Comparison of ENCODE assay signal across 13 cellular contexts in the genomic region with DNA sequence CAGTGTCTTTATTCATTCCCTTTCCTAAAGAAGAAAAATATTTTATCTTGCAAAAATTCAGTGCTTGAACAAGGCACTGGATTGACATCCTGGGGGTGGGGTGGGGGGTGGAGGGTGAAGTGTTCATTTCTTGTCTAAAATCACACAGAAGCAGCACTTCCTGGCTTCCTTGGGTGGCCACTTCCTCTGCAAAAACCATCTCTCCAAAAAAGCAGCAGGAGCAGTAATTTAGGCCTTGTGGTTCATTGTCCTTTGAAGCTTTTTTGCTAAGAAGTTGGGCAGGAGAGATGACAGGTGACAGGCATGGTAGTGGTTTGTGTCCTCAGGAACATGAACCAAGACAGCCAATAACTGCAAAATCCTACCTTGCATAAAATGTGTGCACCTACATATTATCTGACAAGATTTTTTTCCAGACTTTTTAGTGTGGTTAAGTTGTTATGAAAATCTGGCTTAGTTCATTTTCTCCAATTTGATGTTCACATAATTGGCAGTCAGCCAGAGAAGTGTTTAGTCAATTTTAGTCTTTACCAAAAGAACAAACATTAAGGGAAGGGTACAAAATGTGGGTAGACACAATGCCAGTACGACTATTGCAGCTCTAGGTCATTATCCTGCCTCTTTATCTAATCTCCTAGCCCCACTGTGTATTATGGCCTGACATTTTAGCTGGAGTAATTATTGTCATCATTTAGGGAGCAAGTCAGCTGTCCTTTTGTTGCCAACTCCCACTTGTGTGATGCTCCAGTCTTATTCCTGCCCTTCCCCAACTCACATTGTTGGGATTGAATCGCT.
DNase-seq lines count a peak whose midpoint lies in the region; ATAC-seq and FAIRE-seq lines count a peak whose summit lies in the region.
"Had no signal": no experiment of that assay in that cellular context is flagged by ENCODE, and none has a peak within 500 bp of the region (broad histone marks: within the 10 kb centered on the region; RNA-seq: fewer than 3 reads in every experiment).

No MANE protein-coding gene starts in this region.

- no peaks in the 10 kb centered on the region for H3K79me2 ChIP-seq in mesendoderm (ENCODE audit: control insufficient read depth, insufficient read depth, low read length)

- intact Hi-C loops in activated CD4-positive, alpha-beta T cell treated with anti-CD3 and anti-CD28 coated beads, Interleukin-2, amount 10 ng/mL, durations not matched to agents 24 days and 14 days (cut with micrococcal nuclease), result no loop called here

- no peaks in the 10 kb centered on the region for H3K36me3 ChIP-seq in mesendoderm (ENCODE audit: control insufficient read depth, insufficient read depth, low read length)
- H3K36me3 ChIP-seq: prostate gland, tibial nerve had no signal

- peak overlapping the region; percentile 11 for H3K4me3 Mint-ChIP-seq in activated CD4-positive, alpha-beta T cell treated with anti-CD3 and anti-CD28 coated beads, Interleukin-2, amount 10 ng/mL, durations not matched to agents 24 days and 14 days
- H3K4me3 Mint-ChIP-seq in stimulated activated effector memory CD8-positive, alpha-beta T cell treated with anti-CD3 and anti-CD28 coated beads, Interleukin-12 subunit alpha, Interleukin-12 subunit beta, amount 100 ng/mL, for 72 hours, result no peak overlapping the region

- H3K36me3 Mint-ChIP-seq in activated CD4-positive, alpha-beta T cell treated with anti-CD3 and anti-CD28 coated beads, Interleukin-2, amount 10 ng/mL, durations not matched to agents 24 days and 14 days (ENCODE audit: low read depth), result no peaks in the 10 kb centered on the region
- no peaks in the 10 kb centered on the region for H3K36me3 Mint-ChIP-seq in stimulated activated effector memory CD8-positive, alpha-beta T cell treated with anti-CD3 and anti-CD28 coated beads, Interleukin-12 subunit alpha, Interleukin-12 subunit beta, amount 100 ng/mL, for 72 hours

- H4K5ac ChIP-seq in mesendoderm (ENCODE audit: low read length), result no peak overlapping the region

- no peak overlapping the region for H3K9ac ChIP-seq in mesendoderm (ENCODE audit: low read length)

- peak overlapping the region; percentile 69 for H3K56ac ChIP-seq in mesendoderm (ENCODE audit: low read length)

- peaks cover 11% of the 10 kb centered on the region for H3K4me1 ChIP-seq in mesendoderm (ENCODE audit: control insufficient read depth, low read depth, low read length)
- H3K4me1 ChIP-seq: prostate gland, tibial nerve had no signal

- H3K4ac ChIP-seq in mesendoderm (ENCODE audit: low read depth, low read length), result no peak overlapping the region

- peak overlapping the region; percentile 65 for H2BK120ac ChIP-seq in mesendoderm (ENCODE audit: low read depth, low read length)

- peak overlapping the region; percentile 75 for H2AK5ac ChIP-seq in mesendoderm (ENCODE audit: low read length)

- H3K4me1 Mint-ChIP-seq in activated CD4-positive, alpha-beta T cell treated with anti-CD3 and anti-CD28 coated beads, Interleukin-2, amount 10 ng/mL, durations not matched to agents 24 days and 14 days, result peaks cover 27% of the 10 kb centered on the region
- H3K4me1 Mint-ChIP-seq in stimulated activated effector memory CD8-positive, alpha-beta T cell treated with anti-CD3 and anti-CD28 coated beads, Interleukin-12 subunit alpha, Interleukin-12 subunit beta, amount 100 ng/mL, for 72 hours, result peaks cover 5% of the 10 kb centered on the region

- WGBS in mesendoderm (ENCODE audit: extremely low coverage, insufficient coverage, low lambda C conversion rate), result no CpG with 5 or more reads among the region's 2 CpGs

- no peak overlapping the region for H3K23ac ChIP-seq in mesendoderm (ENCODE audit: low read length)

- peak overlapping the region; percentile 77 for H2BK5ac ChIP-seq in mesendoderm (ENCODE audit: low read length)

- H3K4me3 ChIP-seq in mesendoderm (ENCODE audit: low read length), result no peak overlapping the region
- H3K4me3 ChIP-seq: prostate gland, tibial nerve had no signal

- peak overlapping the region; percentile 56 for H3K27ac ChIP-seq in mesendoderm (ENCODE audit: low read depth, low read length)
- H3K27ac ChIP-seq: prostate gland, tibial nerve had no signal

- no peak for FAIRE-seq in RCC 7860 (lab: Jason Lieb, UNC)
- FAIRE-seq: HepG2 had no signal

- peak; percentile 78 for DNase-seq in activated CD4-positive, alpha-beta T cell treated with anti-CD3 and anti-CD28 coated beads, Interleukin-2, amount 10 ng/mL, durations not matched to agents 24 days and 14 days
- no peak for DNase-seq in activated CD4-positive, alpha-beta T cell treated with anti-CD3 and anti-CD28 coated beads for 1 hour
- DNase-seq in NCI-H1436 (lab: John Stamatoyannopoulos, UW) (peak; percentile 62), RPMI8226 (peak; percentile 41), mesendoderm (no peak), RCC 7860 (ENCODE audit: low spot score) (no peak)
- no peak for DNase-seq in stimulated activated effector memory CD8-positive, alpha-beta T cell treated with anti-CD3 and anti-CD28 coated beads, Interleukin-12 subunit alpha, Interleukin-12 subunit beta, amount 100 ng/mL, for 72 hours (ENCODE audit: low spot score in 2 of 2)
- DNase-seq: NCI-H2029 had no signal

- H2BK15ac ChIP-seq in mesendoderm (replicated peaks; ENCODE audit: low read depth), result peak overlapping the region; percentile 96

- H3K27me3 Mint-ChIP-seq in activated CD4-positive, alpha-beta T cell treated with anti-CD3 and anti-CD28 coated beads, Interleukin-2, amount 10 ng/mL, durations not matched to agents 24 days and 14 days, result peaks cover 2% of the 10 kb centered on the region

- H4K8ac ChIP-seq in mesendoderm (ENCODE audit: low read depth, low read length), result no peak overlapping the region

- no peaks in the 10 kb centered on the region for H3K79me1 ChIP-seq in mesendoderm (ENCODE audit: low read length)

- no peak overlapping the region for H3K4me2 ChIP-seq in mesendoderm (ENCODE audit: low read length)

- peak overlapping the region; percentile 16 for H3K18ac ChIP-seq in mesendoderm (ENCODE audit: low read length)

- H3K27me3 ChIP-seq in mesendoderm (ENCODE audit: insufficient read depth, low read length, poor library complexity), result no peaks in the 10 kb centered on the region
- H3K27me3 ChIP-seq: tibial nerve had no signal

- H3K27ac Mint-ChIP-seq in activated CD4-positive, alpha-beta T cell treated with anti-CD3 and anti-CD28 coated beads, Interleukin-2, amount 10 ng/mL, durations not matched to agents 24 days and 14 days, result peak overlapping the region; percentile 56
- no peak overlapping the region for H3K27ac Mint-ChIP-seq in stimulated activated effector memory CD8-positive, alpha-beta T cell treated with anti-CD3 and anti-CD28 coated beads, Interleukin-12 subunit alpha, Interleukin-12 subunit beta, amount 100 ng/mL, for 72 hours

- ATAC-seq in stimulated activated effector memory CD8-positive, alpha-beta T cell treated with anti-CD3 and anti-CD28 coated beads, Interleukin-12 subunit alpha, Interleukin-12 subunit beta, amount 100 ng/mL, for 72 hours, result no peak
- ATAC-seq in GM18519 (IDR thresholded peaks at IDR 0.05; ENCODE audit: low FRiP score, unreplicated experiment), result no peak
- ATAC-seq: HepG2, Panc1 had no signal

- H3K9me3 Mint-ChIP-seq in activated CD4-positive, alpha-beta T cell treated with anti-CD3 and anti-CD28 coated beads, Interleukin-2, amount 10 ng/mL, durations not matched to agents 24 days and 14 days, result no peaks in the 10 kb centered on the region
- H3K9me3 Mint-ChIP-seq in stimulated activated effector memory CD8-positive, alpha-beta T cell treated with anti-CD3 and anti-CD28 coated beads, Interleukin-12 subunit alpha, Interleukin-12 subunit beta, amount 100 ng/mL, for 72 hours, result no peaks in the 10 kb centered on the region

Comparison
In these comparisons a context has a peak if more than half of its experiments do, and no peak if none do; other contexts are left out.
1. DNase-seq: peak in activated CD4-positive, alpha-beta T cell treated with anti-CD3 and anti-CD28 coated beads, Interleukin-2, amount 10 ng/mL, durations not matched to agents 24 days and 14 days (single experiment), NCI-H1436 (single experiment) and RPMI8226 (single experiment); none in activated CD4-positive, alpha-beta T cell treated with anti-CD3 and anti-CD28 coated beads for 1 hour (single experiment), mesendoderm (single experiment), stimulated activated effector memory CD8-positive, alpha-beta T cell treated with anti-CD3 and anti-CD28 coated beads, Interleukin-12 subunit alpha, Interleukin-12 subunit beta, amount 100 ng/mL, for 72 hours (0 of 2) and RCC 7860 (single experiment).